In the genomic region with DNA sequence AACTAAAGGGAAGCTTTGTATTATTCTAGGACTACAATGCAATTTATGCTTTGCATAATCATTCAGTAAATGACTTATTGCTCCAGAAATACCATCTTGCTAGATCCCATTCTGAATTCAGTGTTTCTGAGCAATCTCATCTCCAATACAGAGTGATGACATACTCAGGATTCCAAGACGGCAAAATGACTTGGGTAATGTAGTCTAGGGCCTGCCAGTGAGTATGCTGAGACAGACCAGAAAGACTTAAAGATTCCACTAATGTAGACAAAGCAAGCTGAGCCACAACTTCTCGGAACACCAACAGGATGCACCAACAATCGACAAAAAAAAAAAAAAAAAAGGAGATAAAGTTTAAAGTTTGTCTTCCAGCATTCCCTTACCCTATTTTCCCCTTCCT, we compare ENCODE assay signal across 1 cellular context.
TF ChIP-seq lines count a peak whose summit lies in the region.

No MANE protein-coding gene starts in this region.

TF ChIP-seq in H1, 55 proteins besides CTCF, POLR2A, EP300 and RAD21 (continued from another document):
- TF ChIP-seq, protein P1, sequence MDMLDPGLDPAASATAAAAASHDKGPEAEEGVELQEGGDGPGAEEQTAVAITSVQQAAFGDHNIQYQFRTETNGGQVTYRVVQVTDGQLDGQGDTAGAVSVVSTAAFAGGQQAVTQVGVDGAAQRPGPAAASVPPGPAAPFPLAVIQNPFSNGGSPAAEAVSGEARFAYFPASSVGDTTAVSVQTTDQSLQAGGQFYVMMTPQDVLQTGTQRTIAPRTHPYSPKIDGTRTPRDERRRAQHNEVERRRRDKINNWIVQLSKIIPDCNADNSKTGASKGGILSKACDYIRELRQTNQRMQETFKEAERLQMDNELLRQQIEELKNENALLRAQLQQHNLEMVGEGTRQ (IDR thresholded peaks at IDR 0.05; ENCODE audit: low read length): no peak
- no peak for TF ChIP-seq SIX5 (IDR thresholded peaks at IDR 0.05; ENCODE audit: low read depth, low read length)
- TF ChIP-seq TAF1 (IDR thresholded peaks at IDR 0.05; ENCODE audit: low read depth, low read length): no peak
- TF ChIP-seq JUN (IDR thresholded peaks at IDR 0.05; ENCODE audit: low read depth, low read length): no peak
- TF ChIP-seq SP2 (IDR thresholded peaks at IDR 0.05; ENCODE audit: low read length): no peak
- TF ChIP-seq CREB1 (IDR thresholded peaks at IDR 0.05): no peak
